1 cellular context compared by ENCODE assay signal in the genomic region with DNA sequence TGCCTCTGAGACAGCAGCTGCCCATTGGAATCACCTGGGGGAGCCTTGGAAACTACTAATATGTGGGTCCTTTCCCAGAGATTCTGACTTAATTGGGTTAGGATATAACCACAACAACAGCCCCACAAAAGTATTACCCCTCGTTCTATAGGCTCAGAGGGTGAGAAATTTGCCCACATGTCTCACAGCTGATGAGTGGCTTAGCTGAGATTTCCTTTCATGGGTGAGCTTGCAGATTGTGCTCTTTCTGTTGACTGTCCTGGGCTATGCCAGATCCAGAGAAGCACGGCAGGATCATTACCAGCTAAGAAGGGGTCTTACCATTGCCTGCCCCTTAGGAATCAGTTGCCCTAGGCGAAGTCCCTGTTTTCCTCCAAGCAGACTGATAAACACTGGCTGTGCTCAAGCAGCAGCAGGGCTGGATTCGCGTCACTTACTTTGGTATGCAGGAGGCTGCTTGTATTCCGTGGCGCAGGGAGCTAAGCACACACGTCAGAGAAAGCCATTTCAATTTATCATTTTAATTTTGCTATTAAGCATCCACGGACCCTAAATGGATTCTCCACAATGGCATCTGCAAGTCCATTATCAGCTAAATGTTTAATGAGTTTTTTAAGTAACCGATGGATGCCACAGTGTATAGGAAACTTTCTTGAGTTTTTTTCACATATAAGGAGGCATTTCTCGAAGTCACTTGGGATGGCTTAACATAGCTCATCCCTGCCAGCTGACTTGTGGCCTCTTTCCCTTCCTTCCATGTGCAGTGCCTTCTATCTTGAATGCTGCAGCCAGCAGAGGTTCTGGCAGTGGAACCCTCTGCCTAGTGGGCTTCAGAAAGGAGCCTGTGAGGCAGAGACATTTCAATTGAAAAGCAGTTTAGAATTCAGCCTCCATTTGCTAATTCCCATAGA.
TF ChIP-seq lines count a peak whose summit lies in the region.

No MANE protein-coding gene starts in this region.

TF ChIP-seq in GM23338, 12 proteins besides CTCF, POLR2A, EP300 and RAD21 (continued from another document):
- TF ChIP-seq NANOG (IDR thresholded peaks at IDR 0.05; ENCODE audit: borderline replicate concordance) (no peak), ZNF114 (CRISPR knock-in tag; IDR thresholded peaks at IDR 0.05) (no peak), POLR2AphosphoS5 (IDR thresholded peaks at IDR 0.05; ENCODE audit: low read depth) (no peak)
- TF ChIP-seq, protein P1, sequence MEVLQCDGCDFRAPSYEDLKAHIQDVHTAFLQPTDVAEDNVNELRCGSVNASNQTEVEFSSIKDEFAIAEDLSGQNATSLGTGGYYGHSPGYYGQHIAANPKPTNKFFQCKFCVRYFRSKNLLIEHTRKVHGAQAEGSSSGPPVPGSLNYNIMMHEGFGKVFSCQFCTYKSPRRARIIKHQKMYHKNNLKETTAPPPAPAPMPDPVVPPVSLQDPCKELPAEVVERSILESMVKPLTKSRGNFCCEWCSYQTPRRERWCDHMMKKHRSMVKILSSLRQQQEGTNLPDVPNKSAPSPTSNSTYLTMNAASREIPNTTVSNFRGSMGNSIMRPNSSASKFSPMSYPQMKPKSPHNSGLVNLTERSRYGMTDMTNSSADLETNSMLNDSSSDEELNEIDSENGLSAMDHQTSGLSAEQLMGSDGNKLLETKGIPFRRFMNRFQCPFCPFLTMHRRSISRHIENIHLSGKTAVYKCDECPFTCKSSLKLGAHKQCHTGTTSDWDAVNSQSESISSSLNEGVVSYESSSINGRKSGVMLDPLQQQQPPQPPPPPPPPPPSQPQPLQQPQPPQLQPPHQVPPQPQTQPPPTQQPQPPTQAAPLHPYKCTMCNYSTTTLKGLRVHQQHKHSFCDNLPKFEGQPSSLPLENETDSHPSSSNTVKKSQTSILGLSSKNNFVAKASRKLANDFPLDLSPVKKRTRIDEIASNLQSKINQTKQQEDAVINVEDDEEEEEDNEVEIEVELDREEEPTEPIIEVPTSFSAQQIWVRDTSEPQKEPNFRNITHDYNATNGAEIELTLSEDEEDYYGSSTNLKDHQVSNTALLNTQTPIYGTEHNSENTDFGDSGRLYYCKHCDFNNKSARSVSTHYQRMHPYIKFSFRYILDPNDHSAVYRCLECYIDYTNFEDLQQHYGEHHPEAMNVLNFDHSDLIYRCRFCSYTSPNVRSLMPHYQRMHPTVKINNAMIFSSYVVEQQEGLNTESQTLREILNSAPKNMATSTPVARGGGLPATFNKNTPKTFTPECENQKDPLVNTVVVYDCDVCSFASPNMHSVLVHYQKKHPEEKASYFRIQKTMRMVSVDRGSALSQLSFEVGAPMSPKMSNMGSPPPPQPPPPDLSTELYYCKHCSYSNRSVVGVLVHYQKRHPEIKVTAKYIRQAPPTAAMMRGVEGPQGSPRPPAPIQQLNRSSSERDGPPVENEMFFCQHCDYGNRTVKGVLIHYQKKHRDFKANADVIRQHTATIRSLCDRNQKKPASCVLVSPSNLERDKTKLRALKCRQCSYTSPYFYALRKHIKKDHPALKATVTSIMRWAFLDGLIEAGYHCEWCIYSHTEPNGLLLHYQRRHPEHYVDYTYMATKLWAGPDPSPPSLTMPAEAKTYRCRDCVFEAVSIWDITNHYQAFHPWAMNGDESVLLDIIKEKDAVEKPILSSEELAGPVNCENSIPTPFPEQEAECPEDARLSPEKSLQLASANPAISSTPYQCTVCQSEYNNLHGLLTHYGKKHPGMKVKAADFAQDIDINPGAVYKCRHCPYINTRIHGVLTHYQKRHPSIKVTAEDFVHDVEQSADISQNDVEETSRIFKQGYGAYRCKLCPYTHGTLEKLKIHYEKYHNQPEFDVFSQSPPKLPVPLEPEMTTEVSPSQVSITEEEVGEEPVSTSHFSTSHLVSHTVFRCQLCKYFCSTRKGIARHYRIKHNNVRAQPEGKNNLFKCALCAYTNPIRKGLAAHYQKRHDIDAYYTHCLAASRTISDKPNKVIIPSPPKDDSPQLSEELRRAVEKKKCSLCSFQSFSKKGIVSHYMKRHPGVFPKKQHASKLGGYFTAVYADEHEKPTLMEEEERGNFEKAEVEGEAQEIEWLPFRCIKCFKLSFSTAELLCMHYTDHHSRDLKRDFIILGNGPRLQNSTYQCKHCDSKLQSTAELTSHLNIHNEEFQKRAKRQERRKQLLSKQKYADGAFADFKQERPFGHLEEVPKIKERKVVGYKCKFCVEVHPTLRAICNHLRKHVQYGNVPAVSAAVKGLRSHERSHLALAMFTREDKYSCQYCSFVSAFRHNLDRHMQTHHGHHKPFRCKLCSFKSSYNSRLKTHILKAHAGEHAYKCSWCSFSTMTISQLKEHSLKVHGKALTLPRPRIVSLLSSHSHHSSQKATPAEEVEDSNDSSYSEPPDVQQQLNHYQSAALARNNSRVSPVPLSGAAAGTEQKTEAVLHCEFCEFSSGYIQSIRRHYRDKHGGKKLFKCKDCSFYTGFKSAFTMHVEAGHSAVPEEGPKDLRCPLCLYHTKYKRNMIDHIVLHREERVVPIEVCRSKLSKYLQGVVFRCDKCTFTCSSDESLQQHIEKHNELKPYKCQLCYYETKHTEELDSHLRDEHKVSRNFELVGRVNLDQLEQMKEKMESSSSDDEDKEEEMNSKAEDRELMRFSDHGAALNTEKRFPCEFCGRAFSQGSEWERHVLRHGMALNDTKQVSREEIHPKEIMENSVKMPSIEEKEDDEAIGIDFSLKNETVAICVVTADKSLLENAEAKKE (CRISPR knock-in tag; IDR thresholded peaks at IDR 0.05): no peak
